ENCODE assay signal across 9 cellular contexts in the genomic region with DNA sequence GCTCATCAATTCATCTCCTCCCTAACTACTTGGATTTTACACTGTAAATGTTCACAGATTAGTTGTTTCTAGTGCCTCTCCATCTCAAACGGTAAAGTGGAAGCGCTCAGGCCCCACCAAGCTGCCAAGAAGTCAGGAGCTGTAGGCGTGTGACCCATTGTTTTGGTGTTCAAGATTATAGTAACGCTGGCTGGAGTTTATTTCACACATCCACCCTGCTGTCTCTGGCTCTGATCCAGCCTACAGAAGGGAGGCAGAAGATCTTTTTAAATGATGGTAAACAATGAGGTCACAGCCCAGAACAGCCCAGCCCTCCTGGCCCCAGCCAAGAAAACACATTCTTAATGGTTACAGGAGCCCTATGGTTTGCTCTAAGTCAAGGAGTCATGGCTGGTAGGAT. TPM values are rescaled to one million over a fixed set of nuclear protein-coding genes. Genes with fewer than 3 reads are reported as not detected.
DNase-seq lines count a peak whose midpoint lies in the region; ATAC-seq, FAIRE-seq and TF ChIP-seq lines count a peak whose summit lies in the region.
"Had no signal": no experiment of that assay in that cellular context is flagged by ENCODE, and none has a peak within 500 bp of the region (broad histone marks: within the 10 kb centered on the region; RNA-seq: fewer than 3 reads in every experiment).

No MANE protein-coding gene starts in this region.

- no peaks in the 10 kb centered on the region; the same call in 1 of the 2 replicates for H3K36me3 ChIP-seq in Karpas-422 (ENCODE audit: insufficient read depth, low read length)
- no peaks in the 10 kb centered on the region for H3K36me3 ChIP-seq in bronchial epithelial cell (ENCODE audit: control insufficient read depth, insufficient read depth, low read length)
- H3K36me3 ChIP-seq in testis (ENCODE audit: low read depth, missing control alignments): no peaks in the 10 kb centered on the region
- H3K36me3 ChIP-seq in GM23338 (ENCODE audit: insufficient read depth): no peaks in the 10 kb centered on the region

- no peak overlapping the region for H3K27ac ChIP-seq in Karpas-422 (ENCODE audit: low read length)
- H3K27ac ChIP-seq in testis: peak overlapping the region in 1 of 2 donors; percentile 41
- no peak overlapping the region for H3K27ac ChIP-seq in GM23338 (ENCODE audit: low read depth)

- no peak for TF ChIP-seq POLR2A in testis (IDR thresholded peaks at IDR 0.05)

- no peak for FAIRE-seq in bronchial epithelial cell (lab: Jason Lieb, UNC)

- peak; percentile 22 for DNase-seq in Karpas-422
- DNase-seq in bronchial epithelial cell (ENCODE audit: low read depth): peak; percentile 45
- DNase-seq in left colon: peak; percentile 49 to 78
- peak; percentile 86 for DNase-seq in testis
- DNase-seq in activated CD4-positive, alpha-beta T cell treated with anti-CD3 and anti-CD28 coated beads, Interleukin-2, amount 50 U/mL, for 1 hour: no peak
- no peak for DNase-seq in GM23338 (ENCODE audit: low spot score)

- H3K9me3 ChIP-seq in Karpas-422 (ENCODE audit: low read length): no peaks in the 10 kb centered on the region
- no peaks in the 10 kb centered on the region for H3K9me3 ChIP-seq in testis

- H3K4me3 Mint-ChIP-seq in GM23338: no peak overlapping the region

- H3K4me3 ChIP-seq in Karpas-422 (ENCODE audit: low read length) (no peak overlapping the region), bronchial epithelial cell (ENCODE audit: low read depth, low read length) (no peak overlapping the region), testis (no peak overlapping the region), GM23338 (no peak overlapping the region)

- H3K27me3 Mint-ChIP-seq in GM23338 (ENCODE audit: insufficient read depth, low read depth, poor library complexity): peaks cover 2% of the 10 kb centered on the region

- peaks cover 19% of the 10 kb centered on the region for H3K9me3 Mint-ChIP-seq in GM23338

- H3F3A ChIP-seq in GM23338 (replicated peaks; ENCODE audit: low read depth): no peaks in the 10 kb centered on the region

- H3K4me1 ChIP-seq in Karpas-422 (ENCODE audit: low read length): peaks cover 21% of the 10 kb centered on the region
- H3K4me1 ChIP-seq in testis: peaks cover 6% of the 10 kb centered on the region
- no peaks in the 10 kb centered on the region for H3K4me1 ChIP-seq in GM23338 (ENCODE audit: insufficient read depth)

- 32 to 44% methylated on average over 4 of the region's 4 CpGs for WGBS in testis, 2 donors

- peaks cover 13% of the 10 kb centered on the region for H3K36me3 Mint-ChIP-seq in GM23338 (ENCODE audit: low read depth)

- H4K20me1 ChIP-seq in Karpas-422 (ENCODE audit: insufficient read depth, low read depth, low read length): no peaks in the 10 kb centered on the region
- no peaks in the 10 kb centered on the region for H4K20me1 ChIP-seq in GM23338 (replicated peaks; ENCODE audit: insufficient read depth)

- H3K9me2 ChIP-seq in Karpas-422 (replicated peaks; ENCODE audit: insufficient read depth, low read length): no peaks in the 10 kb centered on the region
- H3K9me2 ChIP-seq in GM23338 (ENCODE audit: insufficient read depth): peaks cover 8% of the 10 kb centered on the region; the same call in 1 of the 2 replicates

- H3K27me3 ChIP-seq in Karpas-422 (ENCODE audit: low read length) (no peaks in the 10 kb centered on the region), bronchial epithelial cell (ENCODE audit: control insufficient read depth, insufficient read depth, low read length) (no peaks in the 10 kb centered on the region), testis (no peaks in the 10 kb centered on the region), GM23338 (ENCODE audit: insufficient read depth) (no peaks in the 10 kb centered on the region)

- intact Hi-C loops in left colon (cut with DNase I, micrococcal nuclease) (no loop called here), testis (cut with DNase I; ENCODE audit: low total_unique reads) (no loop called here)

- H3K4me2 ChIP-seq in Karpas-422 (ENCODE audit: low read depth, low read length, poor library complexity, severe bottlenecking) (no peak overlapping the region), GM23338 (no peak overlapping the region)

- ATAC-seq in left colon: peak; percentile 66
- no peak for ATAC-seq in GM18858 (IDR thresholded peaks at IDR 0.05; ENCODE audit: unreplicated experiment)
- ATAC-seq in HG02678 (IDR thresholded peaks at IDR 0.05; ENCODE audit: unreplicated experiment): no peak
- no peak for ATAC-seq in GM23338

- no peak overlapping the region for H3K27ac Mint-ChIP-seq in GM23338

- no peak overlapping the region for H3K9ac ChIP-seq in Karpas-422 (ENCODE audit: low read length)

- H2AFZ ChIP-seq in Karpas-422 (ENCODE audit: low read length): no peak overlapping the region
- no peak overlapping the region for H2AFZ ChIP-seq in GM23338

- H3K79me2 ChIP-seq in Karpas-422 (ENCODE audit: low read length) (no peaks in the 10 kb centered on the region), GM23338 (replicated peaks; ENCODE audit: insufficient read depth) (no peaks in the 10 kb centered on the region)

- no peaks in the 10 kb centered on the region for H3K4me1 Mint-ChIP-seq in GM23338

- no peak for TF ChIP-seq CTCF in bronchial epithelial cell (IDR thresholded peaks at IDR 0.05; ENCODE audit: insufficient read depth, low read length, severe bottlenecking)
- TF ChIP-seq CTCF in testis (IDR thresholded peaks at IDR 0.05): no peak
- TF ChIP-seq CTCF in GM23338 (conservative IDR thresholded peaks at IDR 0.05; ENCODE audit: low read depth in 2 of 2): no peak

TF ChIP-seq in GM23338, 12 proteins besides CTCF, POLR2A, EP300 and RAD21 (continues in another document):
- no peak for TF ChIP-seq JUNB (IDR thresholded peaks at IDR 0.05; ENCODE audit: unreplicated experiment)
- no peak for TF ChIP-seq POLR2AphosphoS5 (IDR thresholded peaks at IDR 0.05; ENCODE audit: low read depth)
- no peak for TF ChIP-seq CREB1 (CRISPR knock-in tag; IDR thresholded peaks at IDR 0.05; ENCODE audit: low read depth)
- no peak for TF ChIP-seq ZNF331 (CRISPR knock-in tag; IDR thresholded peaks at IDR 0.05; ENCODE audit: low read depth)
- TF ChIP-seq EZH2phosphoT487 (IDR thresholded peaks at IDR 0.05; ENCODE audit: unreplicated experiment): no peak
- no peak for TF ChIP-seq NANOG (IDR thresholded peaks at IDR 0.05; ENCODE audit: borderline replicate concordance)
- TF ChIP-seq EZH2 (IDR thresholded peaks at IDR 0.05; ENCODE audit: low read depth, unreplicated experiment): no peak

RNA-seq across cellular contexts. Expression of gene GALNT15, which starts 25.7 kb away (rescaled TPM):
- not detected in 2 replicates for total RNA-seq in Karpas-422 (2014; rRNA removed; shearing (Covaris generic); ENCODE audit: low replicate concordance)
- total RNA-seq in bronchial epithelial cell (0.53 TPM in 1 of 2 replicates, not detected in the other), left colon (10 to 100 TPM; 11.1 to 15.4 TPM), testis (10 to 100 TPM in 1 of 2 donors, 1 to 10 TPM in 1; 6.6 to 13.0 TPM)
- polyA plus RNA-seq in testis (ENCODE audit: insufficient read depth, low read depth, low replicate concordance) (16.5 TPM), GM23338 (2016; fragmentation: Nextera tagmentation; extraction: Ambion mirVana) (0.06 TPM in 1 of 2 replicates, not detected in the other)
- total RNA-seq in GM23338 (2014; rRNA removed; shearing (Covaris generic)): 0.35 TPM in 1 of 2 replicates, not detected in the other
- total RNA-seq: T-helper 2 cell treated with Interferon-gamma antibody and Interleukin-4, amounts not matched to agents 100 ng/mL and 5 ng/mL, for 36 hours had no signal

Comparison
In these comparisons a context has a peak if more than half of its experiments do, and no peak if none do; other contexts are left out.
1. DNase-seq: peak in Karpas-422 (single experiment), bronchial epithelial cell (single experiment), left colon (2 of 2) and testis (single experiment); none in activated CD4-positive, alpha-beta T cell treated with anti-CD3 and anti-CD28 coated beads, Interleukin-2, amount 50 U/mL, for 1 hour (single experiment) and GM23338 (single experiment).